ENCODE assay signal across 24 cellular contexts in genomic region chr4:63922146-63922545, GRCh38.
"Had no signal": no experiment of that assay in that cellular context is flagged by ENCODE, and none has a peak within 500 bp of the region (broad histone marks: within the 10 kb centered on the region; RNA-seq: fewer than 3 reads in every experiment).

No MANE protein-coding gene starts in this region.

- H3K36me3 ChIP-seq: gastrocnemius medialis, heart right ventricle, pancreas, right lobe of liver, spleen, tibial artery, upper lobe of left lung, uterus had no signal

- FAIRE-seq: endometrium, islet of Langerhans, pancreas had no signal

- H3K4me3 ChIP-seq: coronary artery, dorsolateral prefrontal cortex, gastrocnemius medialis, heart right ventricle, mucosa of descending colon, pancreas, psoas muscle, right lobe of liver, spleen, tibial artery, upper lobe of left lung, uterus had no signal

- H3K9me3 ChIP-seq: gastrocnemius medialis, pancreas, psoas muscle, right lobe of liver, tibial artery, upper lobe of left lung, uterus had no signal

- H3K4me1 ChIP-seq: gastrocnemius medialis, heart right ventricle, pancreas, psoas muscle, right lobe of liver, spleen, tibial artery, upper lobe of left lung, uterus had no signal

- DNase-seq: dorsolateral prefrontal cortex; effector CD8-positive, alpha-beta T cell; gastrocnemius medialis; heart right ventricle; hypothalamus; kidney glomerular epithelial cell; mammary epithelial cell; mucosa of descending colon; naive thymus-derived CD8-positive, alpha-beta T cell; nucleus accumbens; psoas muscle; retina; right lobe of liver; stimulated activated CD4-positive, alpha-beta T cell treated with anti-CD3 and anti-CD28 coated beads, Interleukin-15, amount 100 ng/mL, for 24 hours; stimulated activated CD4-positive, alpha-beta T cell treated with anti-CD3 and anti-CD28 coated beads, Interleukin-1b, Interleukin-23, amount 100 ng/mL, for 48 hours; stimulated activated CD4-positive, alpha-beta T cell treated with anti-CD3 and anti-CD28 coated beads, Interleukin-4, amount 100 ng/mL, for 24 hours; uterus had no signal

- H3K27me3 ChIP-seq: gastrocnemius medialis, heart right ventricle, pancreas, right lobe of liver, spleen, tibial artery, upper lobe of left lung, uterus had no signal

- H3K27ac ChIP-seq: coronary artery, dorsolateral prefrontal cortex, gastrocnemius medialis, heart right ventricle, pancreas, psoas muscle, right lobe of liver, spleen, tibial artery, upper lobe of left lung, uterus had no signal
